ENCODE assay signal across 1 cellular context in genomic region chr5:138641547-138642298, GRCh38.
A peak's percentile ranks its signal among the peaks of the same experiment; 100 is the strongest.
TF ChIP-seq lines count a peak whose summit lies in the region.

No MANE protein-coding gene starts in this region.

TF ChIP-seq in K562, 482 proteins besides CTCF, POLR2A, EP300 and RAD21 (continued from another document and continues in another):
- TF ChIP-seq, protein P1, sequence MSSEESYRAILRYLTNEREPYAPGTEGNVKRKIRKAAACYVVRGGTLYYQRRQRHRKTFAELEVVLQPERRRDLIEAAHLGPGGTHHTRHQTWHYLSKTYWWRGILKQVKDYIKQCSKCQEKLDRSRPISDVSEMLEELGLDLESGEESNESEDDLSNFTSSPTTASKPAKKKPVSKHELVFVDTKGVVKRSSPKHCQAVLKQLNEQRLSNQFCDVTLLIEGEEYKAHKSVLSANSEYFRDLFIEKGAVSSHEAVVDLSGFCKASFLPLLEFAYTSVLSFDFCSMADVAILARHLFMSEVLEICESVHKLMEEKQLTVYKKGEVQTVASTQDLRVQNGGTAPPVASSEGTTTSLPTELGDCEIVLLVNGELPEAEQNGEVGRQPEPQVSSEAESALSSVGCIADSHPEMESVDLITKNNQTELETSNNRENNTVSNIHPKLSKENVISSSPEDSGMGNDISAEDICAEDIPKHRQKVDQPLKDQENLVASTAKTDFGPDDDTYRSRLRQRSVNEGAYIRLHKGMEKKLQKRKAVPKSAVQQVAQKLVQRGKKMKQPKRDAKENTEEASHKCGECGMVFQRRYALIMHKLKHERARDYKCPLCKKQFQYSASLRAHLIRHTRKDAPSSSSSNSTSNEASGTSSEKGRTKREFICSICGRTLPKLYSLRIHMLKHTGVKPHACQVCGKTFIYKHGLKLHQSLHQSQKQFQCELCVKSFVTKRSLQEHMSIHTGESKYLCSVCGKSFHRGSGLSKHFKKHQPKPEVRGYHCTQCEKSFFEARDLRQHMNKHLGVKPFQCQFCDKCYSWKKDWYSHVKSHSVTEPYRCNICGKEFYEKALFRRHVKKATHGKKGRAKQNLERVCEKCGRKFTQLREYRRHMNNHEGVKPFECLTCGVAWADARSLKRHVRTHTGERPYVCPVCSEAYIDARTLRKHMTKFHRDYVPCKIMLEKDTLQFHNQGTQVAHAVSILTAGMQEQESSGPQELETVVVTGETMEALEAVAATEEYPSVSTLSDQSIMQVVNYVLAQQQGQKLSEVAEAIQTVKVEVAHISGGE (CRISPR knock-in tag; IDR thresholded peaks at IDR 0.05): no peak
- TF ChIP-seq NELFE (IDR thresholded peaks at IDR 0.05; ENCODE audit: insufficient read depth, insufficient read length) (no peak), TFAP4 (CRISPR knock-in tag; IDR thresholded peaks at IDR 0.05; ENCODE audit: borderline replicate concordance) (peak; percentile 56; the same call in 1 of the 2 replicates), U2AF2 (optimal IDR thresholded peaks at IDR 0.05; ENCODE audit: low read depth, low read length) (no peak), LEF1 (IDR thresholded peaks at IDR 0.05) (0 out of 2 replicates have a peak, but pooled peaks have one; percentile 18), ELK3 (CRISPR knock-in tag; IDR thresholded peaks at IDR 0.05) (no peak), HEY1 (CRISPR knock-in tag; IDR thresholded peaks at IDR 0.05; ENCODE audit: borderline replicate concordance) (no peak), SREBF2 (CRISPR knock-in tag; IDR thresholded peaks at IDR 0.05) (no peak), PTBP1 (IDR thresholded peaks at IDR 0.05; ENCODE audit: low read depth, low read length) (no peak), ARID3A (IDR thresholded peaks at IDR 0.05; ENCODE audit: borderline replicate concordance, low read depth, low read length) (0 out of 2 replicates have a peak, but pooled peaks have one; percentile 46), TFAM (CRISPR knock-in tag; conservative IDR thresholded peaks at IDR 0.05) (no peak), WHSC1 (IDR thresholded peaks at IDR 0.05; ENCODE audit: low read length) (no peak), E2F3 (CRISPR knock-in tag; IDR thresholded peaks at IDR 0.05) (no peak), ZSCAN32 (CRISPR knock-in tag; IDR thresholded peaks at IDR 0.05) (no peak), RCOR1 (IDR thresholded peaks at IDR 0.05; ENCODE audit: borderline replicate concordance in 1 of 2, low read depth in 2 of 2, low read length in 2 of 2) (peak in 1 of 2 experiments; percentile 78; a peak in 2 of 4 replicates), EP400 (IDR thresholded peaks at IDR 0.05) (no peak), ZMIZ1 (IDR thresholded peaks at IDR 0.05; ENCODE audit: low read depth in 2 of 2, low read length in 2 of 2) (no peak), RBM15 (IDR thresholded peaks at IDR 0.05; ENCODE audit: insufficient read depth, low read length) (no peak), ARNT (IDR thresholded peaks at IDR 0.05) (0 out of 4 replicates have a peak, but pooled peaks of 1 of the 2 experiments have one; percentile 36), SP1 (CRISPR knock-in tag; IDR thresholded peaks at IDR 0.05) (0 out of 2 replicates have a peak, but pooled peaks have one; percentile 22), TGIF2 (CRISPR knock-in tag; IDR thresholded peaks at IDR 0.05) (no peak), ZC3H8 (IDR thresholded peaks at IDR 0.05) (no peak), NCOA1 (IDR thresholded peaks at IDR 0.05; ENCODE audit: low read depth) (no peak), HBP1 (CRISPR knock-in tag; IDR thresholded peaks at IDR 0.05) (no peak), MTA1 (IDR thresholded peaks at IDR 0.05; ENCODE audit: borderline replicate concordance) (0 out of 2 replicates have a peak, but pooled peaks have one; percentile 34), ATF7 (IDR thresholded peaks at IDR 0.05) (peak; percentile 57; the same call in 1 of the 2 replicates), POLR2G (IDR thresholded peaks at IDR 0.05; ENCODE audit: low read depth, low read length) (no peak), NR1H2 (CRISPR knock-in tag; IDR thresholded peaks at IDR 0.05) (no peak), ETV5 (CRISPR knock-in tag; IDR thresholded peaks at IDR 0.05; ENCODE audit: low read depth) (0 out of 2 replicates have a peak, but pooled peaks have one; percentile 40), STAG1 (CRISPR knock-in tag; IDR thresholded peaks at IDR 0.05; ENCODE audit: borderline replicate concordance) (peak; percentile 42; the same call in 1 of the 2 replicates), ZNF274 (IDR thresholded peaks at IDR 0.05; ENCODE audit: borderline replicate concordance, low read depth, low read length) (no peak), JUND (IDR thresholded peaks at IDR 0.05; ENCODE audit: borderline replicate concordance, low read depth, low read length) (peak; percentile 54; the same call in 1 of the 2 replicates), JUND (tag; IDR thresholded peaks at IDR 0.05; ENCODE audit: borderline replicate concordance, low read depth, low read length) (no peak; the same call in 2 of the 3 replicates), MAFG (tag; conservative IDR thresholded peaks at IDR 0.05) (peak; percentile 40), MAZ (CRISPR knock-in tag; conservative IDR thresholded peaks at IDR 0.05 in 1 of 2, IDR thresholded peaks at IDR 0.05 in 1 of 2) (peak in 1 of 2 experiments; percentile 77; a peak in 2 of 4 replicates), JUN (IDR thresholded peaks at IDR 0.05; ENCODE audit: borderline replicate concordance, low read depth, low read length) (0 out of 2 replicates have a peak, but pooled peaks have one; percentile 8), JUN (CRISPR knock-in tag; IDR thresholded peaks at IDR 0.05; ENCODE audit: borderline replicate concordance) (no peak), CEBPB (tag; IDR thresholded peaks at IDR 0.05) (no peak), PRDM10 (IDR thresholded peaks at IDR 0.05; ENCODE audit: partially characterized antibody) (no peak), GATA2 (CRISPR knock-in tag; IDR thresholded peaks at IDR 0.05) (peak; percentile 88), GABPB2 (CRISPR knock-in tag; conservative IDR thresholded peaks at IDR 0.05) (no peak)
- TF ChIP-seq, protein P2, sequence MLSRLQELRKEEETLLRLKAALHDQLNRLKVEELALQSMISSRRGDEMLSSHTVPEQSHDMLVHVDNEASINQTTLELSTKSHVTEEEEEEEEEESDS (CRISPR knock-in tag; IDR thresholded peaks at IDR 0.05): no peak
- TF ChIP-seq, protein P3, sequence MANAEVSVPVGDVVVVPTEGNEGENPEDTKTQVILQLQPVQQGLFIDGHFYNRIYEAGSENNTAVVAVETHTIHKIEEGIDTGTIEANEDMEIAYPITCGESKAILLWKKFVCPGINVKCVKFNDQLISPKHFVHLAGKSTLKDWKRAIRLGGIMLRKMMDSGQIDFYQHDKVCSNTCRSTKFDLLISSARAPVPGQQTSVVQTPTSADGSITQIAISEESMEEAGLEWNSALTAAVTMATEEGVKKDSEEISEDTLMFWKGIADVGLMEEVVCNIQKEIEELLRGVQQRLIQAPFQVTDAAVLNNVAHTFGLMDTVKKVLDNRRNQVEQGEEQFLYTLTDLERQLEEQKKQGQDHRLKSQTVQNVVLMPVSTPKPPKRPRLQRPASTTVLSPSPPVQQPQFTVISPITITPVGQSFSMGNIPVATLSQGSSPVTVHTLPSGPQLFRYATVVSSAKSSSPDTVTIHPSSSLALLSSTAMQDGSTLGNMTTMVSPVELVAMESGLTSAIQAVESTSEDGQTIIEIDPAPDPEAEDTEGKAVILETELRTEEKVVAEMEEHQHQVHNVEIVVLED (CRISPR knock-in tag; IDR thresholded peaks at IDR 0.05): no peak
